9 cellular contexts compared by ENCODE assay signal in the genomic region with DNA sequence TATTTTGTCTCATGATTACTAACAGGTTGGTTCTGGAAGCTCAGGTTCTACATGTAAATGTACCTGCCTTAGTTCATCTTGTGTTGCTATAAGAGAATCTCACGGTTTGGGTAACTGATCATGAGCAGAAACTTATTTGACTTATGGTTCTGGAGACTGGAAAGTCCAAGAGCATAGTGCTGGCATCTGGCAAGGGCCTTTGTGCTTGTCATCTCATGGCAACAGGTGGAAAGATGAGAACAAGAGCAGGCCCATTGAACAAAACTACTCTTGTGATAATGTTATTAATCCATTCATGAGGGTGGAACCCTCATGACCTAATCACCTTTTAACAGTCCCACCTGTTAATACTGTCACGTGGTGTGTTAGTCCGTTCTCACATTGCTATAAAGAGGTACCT. TPM values are rescaled to one million over a fixed set of nuclear protein-coding genes. Genes with fewer than 3 reads are reported as not detected.
"Had no signal": no experiment of that assay in that cellular context is flagged by ENCODE, and none has a peak within 500 bp of the region (broad histone marks: within the 10 kb centered on the region; RNA-seq: fewer than 3 reads in every experiment).

No MANE protein-coding gene starts in this region.

- ATAC-seq: K562 had no signal

- H3K4me3 ChIP-seq: K562 had no signal

- DNase-seq: IMR-90, KBM-7, KG1 had no signal

- H3K27ac ChIP-seq: HL-60, KMS-11 had no signal

- FAIRE-seq: HTR-8/SVneo, K562 had no signal

- H3K4me2 ChIP-seq: KMS-11 had no signal

- H3K9ac ChIP-seq: KMS-11 had no signal

RNA-seq across cellular contexts. Expression of gene MIPOL1, which starts 23.3 kb away (rescaled TPM):
- polyA plus RNA-seq: IgD-negative memory B cell had no signal

RNA-seq across cellular contexts. Expression of gene SLC25A21, which starts 48.7 kb away (rescaled TPM):
- total RNA-seq: HT-29 had no signal
- polyA plus RNA-seq: IgD-negative memory B cell had no signal
